ENCODE assay signal across 8 cellular contexts in genomic region chr12:117190210-117190781, GRCh38. TPM values are rescaled to one million over a fixed set of nuclear protein-coding genes. Genes with fewer than 3 reads are reported as not detected.
DNase-seq lines count a peak whose midpoint lies in the region; ATAC-seq and TF ChIP-seq lines count a peak whose summit lies in the region.

A gene with protein sequence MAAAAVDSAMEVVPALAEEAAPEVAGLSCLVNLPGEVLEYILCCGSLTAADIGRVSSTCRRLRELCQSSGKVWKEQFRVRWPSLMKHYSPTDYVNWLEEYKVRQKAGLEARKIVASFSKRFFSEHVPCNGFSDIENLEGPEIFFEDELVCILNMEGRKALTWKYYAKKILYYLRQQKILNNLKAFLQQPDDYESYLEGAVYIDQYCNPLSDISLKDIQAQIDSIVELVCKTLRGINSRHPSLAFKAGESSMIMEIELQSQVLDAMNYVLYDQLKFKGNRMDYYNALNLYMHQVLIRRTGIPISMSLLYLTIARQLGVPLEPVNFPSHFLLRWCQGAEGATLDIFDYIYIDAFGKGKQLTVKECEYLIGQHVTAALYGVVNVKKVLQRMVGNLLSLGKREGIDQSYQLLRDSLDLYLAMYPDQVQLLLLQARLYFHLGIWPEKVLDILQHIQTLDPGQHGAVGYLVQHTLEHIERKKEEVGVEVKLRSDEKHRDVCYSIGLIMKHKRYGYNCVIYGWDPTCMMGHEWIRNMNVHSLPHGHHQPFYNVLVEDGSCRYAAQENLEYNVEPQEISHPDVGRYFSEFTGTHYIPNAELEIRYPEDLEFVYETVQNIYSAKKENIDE (minus strand): TSS chr12:117190470. CDS start chr12:117190456, 14 bp downstream.

- no peaks in the 10 kb centered on the region for H3K9me3 ChIP-seq in esophagus muscularis mucosa

- 12% methylated on average over 8 of the region's 59 CpGs for WGBS in esophagus muscularis mucosa

- intact Hi-C loops in esophagus muscularis mucosa (cut with DNase I) = no loop called here

- H3K27ac ChIP-seq in esophagus muscularis mucosa (replicated peaks in 1 of 4) = peak within 1 kb of the TSS; percentile 81 to 85 (median 84)

- peaks cover 4 to 21% (median 15%) of the 10 kb centered on the region in 4 donors for H3K36me3 ChIP-seq in esophagus muscularis mucosa

- no peak for TF ChIP-seq EP300 in esophagus muscularis mucosa (IDR thresholded peaks at IDR 0.05)

- peak within 1 kb of the TSS; percentile 87 for H3K4me3 ChIP-seq in Jurkat, Clone E6-1 (ENCODE audit: low read length)
- peak within 1 kb of the TSS; percentile 81 to 100 (median 92) for H3K4me3 ChIP-seq in esophagus muscularis mucosa

- TF ChIP-seq POLR2A in esophagus muscularis mucosa (IDR thresholded peaks at IDR 0.05; ENCODE audit: low read depth) = no peak

- TF ChIP-seq CTCF in esophagus muscularis mucosa (IDR thresholded peaks at IDR 0.05) = no peak

- no peaks in the 10 kb centered on the region for H3K27me3 ChIP-seq in esophagus muscularis mucosa

- peaks cover 16 to 25% (median 20%) of the 10 kb centered on the region in 4 donors for H3K4me1 ChIP-seq in esophagus muscularis mucosa

- ATAC-seq in GM21619 (IDR thresholded peaks at IDR 0.05; ENCODE audit: unreplicated experiment) = peak; percentile 93

- DNase-seq in DMS153 (lab: John Stamatoyannopoulos, UW) (peak; percentile 75), esophagus muscularis mucosa (ENCODE audit: extremely low spot score) (peak; percentile 97), myocyte (ENCODE audit: low read depth) (peak; percentile 85)
- DNase-seq in Jurkat, Clone E6-1 (ENCODE audit: low read depth, low spot score) = peak; percentile 75
- peak; percentile 95 to 96 for DNase-seq in activated T-cell treated with anti-CD3 and anti-CD28 coated beads, Interleukin-2, amount 50 U/mL, for 48 hours
- DNase-seq in stimulated activated CD8-positive, alpha-beta memory T cell treated with anti-CD3 and anti-CD28 coated beads, Interleukin-7, amount 100 ng/mL, for 4 hours (ENCODE audit: low read depth in 2 of 2) = peak; percentile 84 to 90

TF ChIP-seq in PFSK-1, 5 proteins besides CTCF, POLR2A, EP300 and RAD21:
- TF ChIP-seq FOXP2 (optimal IDR thresholded peaks at IDR 0.05; ENCODE audit: borderline replicate concordance, extremely low read depth, extremely low read length, insufficient read depth) (peak; percentile 89), TAF1 (IDR thresholded peaks at IDR 0.05; ENCODE audit: borderline replicate concordance, insufficient read depth, low read length) (peak; percentile 94), POLR2AphosphoS5 (IDR thresholded peaks at IDR 0.05; ENCODE audit: low read depth, low read length) (peak; percentile 82), SIN3A (IDR thresholded peaks at IDR 0.05; ENCODE audit: borderline replicate concordance, insufficient read depth, low read length) (no peak; the same call in 1 of the 2 replicates)
- TF ChIP-seq, protein P1, sequence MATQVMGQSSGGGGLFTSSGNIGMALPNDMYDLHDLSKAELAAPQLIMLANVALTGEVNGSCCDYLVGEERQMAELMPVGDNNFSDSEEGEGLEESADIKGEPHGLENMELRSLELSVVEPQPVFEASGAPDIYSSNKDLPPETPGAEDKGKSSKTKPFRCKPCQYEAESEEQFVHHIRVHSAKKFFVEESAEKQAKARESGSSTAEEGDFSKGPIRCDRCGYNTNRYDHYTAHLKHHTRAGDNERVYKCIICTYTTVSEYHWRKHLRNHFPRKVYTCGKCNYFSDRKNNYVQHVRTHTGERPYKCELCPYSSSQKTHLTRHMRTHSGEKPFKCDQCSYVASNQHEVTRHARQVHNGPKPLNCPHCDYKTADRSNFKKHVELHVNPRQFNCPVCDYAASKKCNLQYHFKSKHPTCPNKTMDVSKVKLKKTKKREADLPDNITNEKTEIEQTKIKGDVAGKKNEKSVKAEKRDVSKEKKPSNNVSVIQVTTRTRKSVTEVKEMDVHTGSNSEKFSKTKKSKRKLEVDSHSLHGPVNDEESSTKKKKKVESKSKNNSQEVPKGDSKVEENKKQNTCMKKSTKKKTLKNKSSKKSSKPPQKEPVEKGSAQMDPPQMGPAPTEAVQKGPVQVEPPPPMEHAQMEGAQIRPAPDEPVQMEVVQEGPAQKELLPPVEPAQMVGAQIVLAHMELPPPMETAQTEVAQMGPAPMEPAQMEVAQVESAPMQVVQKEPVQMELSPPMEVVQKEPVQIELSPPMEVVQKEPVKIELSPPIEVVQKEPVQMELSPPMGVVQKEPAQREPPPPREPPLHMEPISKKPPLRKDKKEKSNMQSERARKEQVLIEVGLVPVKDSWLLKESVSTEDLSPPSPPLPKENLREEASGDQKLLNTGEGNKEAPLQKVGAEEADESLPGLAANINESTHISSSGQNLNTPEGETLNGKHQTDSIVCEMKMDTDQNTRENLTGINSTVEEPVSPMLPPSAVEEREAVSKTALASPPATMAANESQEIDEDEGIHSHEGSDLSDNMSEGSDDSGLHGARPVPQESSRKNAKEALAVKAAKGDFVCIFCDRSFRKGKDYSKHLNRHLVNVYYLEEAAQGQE (IDR thresholded peaks at IDR 0.05; ENCODE audit: insufficient read depth in 1 of 2, low read depth in 2 of 2, low read length in 2 of 2) = 0 out of 4 replicates have a peak, but pooled peaks have one; percentile 16 to 40

RNA-seq across cellular contexts. Expression of the gene that starts here (rescaled TPM):
- 20.2 TPM for polyA plus RNA-seq in Jurkat, Clone E6-1 (2012; ENCODE audit: insufficient read depth, insufficient read length)
- 30.6 TPM for polyA plus RNA-seq in PFSK-1 (2012; ENCODE audit: insufficient read length, low read depth)
- total RNA-seq in esophagus muscularis mucosa (10 to 100 TPM; 40.7 to 92.5 (median 70.2) TPM), myocyte (38.4 and 67.4 TPM in 2 replicates)
- polyA plus RNA-seq in myocyte (2012) = 14.9 TPM

Comparison
In these comparisons a context has a peak if more than half of its experiments do, and no peak if none do; other contexts are left out.
1. Peak in every context shown above with its lines: DNase-seq, ATAC-seq, H3K4me3 ChIP-seq and H3K27ac ChIP-seq.